Comparison of ENCODE assay signal across 9 cellular contexts in the genomic region with DNA sequence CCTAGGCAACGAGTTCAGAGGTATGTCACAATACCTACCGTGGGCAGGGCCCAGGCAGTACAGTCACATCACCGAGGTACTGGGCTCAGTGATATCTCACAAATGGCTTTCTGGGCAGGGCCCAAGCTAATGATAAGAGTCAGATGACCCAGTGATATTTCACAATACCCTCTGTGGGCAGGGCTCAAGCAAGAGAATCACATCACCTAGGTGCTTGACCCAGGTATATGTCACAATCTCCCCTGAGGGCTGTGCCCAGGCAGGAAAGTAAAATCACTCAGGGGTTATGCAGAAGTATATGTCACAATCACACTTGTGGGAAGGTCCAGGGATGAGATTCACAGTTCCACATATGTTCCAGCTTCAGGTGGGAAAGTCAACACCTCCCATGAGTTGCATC. TPM values are rescaled to one million over a fixed set of nuclear protein-coding genes. Genes with fewer than 3 reads are reported as not detected.
"Had no signal": no experiment of that assay in that cellular context is flagged by ENCODE, and none has a peak within 500 bp of the region (broad histone marks: within the 10 kb centered on the region; RNA-seq: fewer than 3 reads in every experiment).

No MANE protein-coding gene starts in this region.

- H3K9ac ChIP-seq: GM23248 had no signal

- ATAC-seq: HCT116, K562 had no signal

- H3K9me3 ChIP-seq: HAP-1 had no signal

- H3K27ac ChIP-seq: GM23248 had no signal

- DNase-seq: GM23248, GOT3, H7, HFFc6, KG1 had no signal

- H3K4me1 ChIP-seq: HAP-1 had no signal

- H3K4me3 ChIP-seq: GM23248, HAP-1, K562 had no signal

- H3K36me3 ChIP-seq: HAP-1 had no signal

- H2AFZ ChIP-seq: GM23248 had no signal

RNA-seq across cellular contexts. Expression of a gene that starts 45.3 kb away (rescaled TPM):
- total RNA-seq: GM23248, H7, HFFc6, HT-29, K562 had no signal
- polyA plus RNA-seq: GM23248, K562 had no signal
